Comparison of ENCODE assay signal across 10 cellular contexts in the genomic region with DNA sequence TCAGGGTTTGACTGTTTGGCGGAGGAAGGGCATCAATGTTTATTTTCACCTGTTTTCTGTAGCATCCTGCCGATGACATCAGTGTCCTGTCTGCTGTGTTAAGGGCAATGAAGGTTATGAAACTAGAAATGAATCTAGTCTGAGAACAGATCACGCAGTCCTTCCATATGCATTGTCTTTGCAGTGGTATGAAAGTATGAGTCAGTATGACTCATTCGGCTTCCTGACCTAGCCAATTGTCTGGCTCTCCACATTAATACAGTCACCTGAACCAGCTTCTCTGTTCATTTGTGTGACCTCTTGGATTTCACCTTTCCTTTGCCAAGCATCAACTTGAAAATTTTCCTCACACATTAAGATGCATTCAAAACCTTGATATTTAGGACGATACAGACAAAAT.
DNase-seq lines count a peak whose midpoint lies in the region; ATAC-seq, FAIRE-seq and TF ChIP-seq lines count a peak whose summit lies in the region.
"Had no signal": no experiment of that assay in that cellular context is flagged by ENCODE, and none has a peak within 500 bp of the region (broad histone marks: within the 10 kb centered on the region; RNA-seq: fewer than 3 reads in every experiment).

No MANE protein-coding gene starts in this region.

- no peak for FAIRE-seq in GM12891 (lab: Jason Lieb, UNC)
- FAIRE-seq: colon had no signal

- intact Hi-C loops in right cardiac atrium (cut with DNase I), result no loop called here

- ATAC-seq in GM18909 (IDR thresholded peaks at IDR 0.05; ENCODE audit: poor library complexity, unreplicated experiment), result peak; percentile 85
- ATAC-seq in HG03175 (IDR thresholded peaks at IDR 0.05; ENCODE audit: unreplicated experiment), result peak; percentile 88
- ATAC-seq in right cardiac atrium, result no peak

- no peaks in the 10 kb centered on the region for H3K9me3 ChIP-seq in right cardiac atrium (ENCODE audit: control insufficient read depth, low read length)
- H3K9me3 ChIP-seq: HAP-1 had no signal

- H3K4me3 ChIP-seq in right cardiac atrium (ENCODE audit: low read length), result no peak overlapping the region
- H3K4me3 ChIP-seq: HAP-1 had no signal

- DNase-seq in AG20443 (ENCODE audit: low spot score) (peak; percentile 69), SK-MEL-5 (ENCODE audit: low read depth, low spot score) (peak; percentile 60), lung microvascular endothelial cell (ENCODE audit: low read depth in 2 of 2) (peak; percentile 99), inferior parietal cortex (ENCODE audit: extremely low spot score) (no peak), right cardiac atrium (no peak), GM12891 (ENCODE audit: insufficient read length, low spot score) (no peak)

- TF ChIP-seq POLR2A in GM12891 (IDR thresholded peaks at IDR 0.05; ENCODE audit: low read depth, low read length), result no peak

- no peaks in the 10 kb centered on the region for H3K27me3 ChIP-seq in right cardiac atrium (ENCODE audit: control insufficient read depth, insufficient read depth)

- no peak overlapping the region for H3K27ac ChIP-seq in right cardiac atrium (ENCODE audit: low read length)

- in situ Hi-C loops in SK-MEL-5 (cut with HindIII; ENCODE audit: low pct_unique_long_range_greater_than_20kb, low sequenced_read_pairs), result no loop called here

- 77% methylated on average over 5 of the region's 5 CpGs for WGBS in right cardiac atrium

- no peaks in the 10 kb centered on the region for H3K4me1 ChIP-seq in right cardiac atrium (ENCODE audit: control insufficient read depth, insufficient read depth, low read length)

TF ChIP-seq in GM12891, 5 proteins besides CTCF, POLR2A, EP300 and RAD21:
- TF ChIP-seq SPI1 (IDR thresholded peaks at IDR 0.05; ENCODE audit: low read depth, low read length) (no peak), PAX5 (IDR thresholded peaks at IDR 0.05; ENCODE audit: insufficient read depth, low read length, severe bottlenecking) (no peak), TAF1 (IDR thresholded peaks at IDR 0.05; ENCODE audit: low read depth, low read length) (no peak), POLR2AphosphoS5 (IDR thresholded peaks at IDR 0.05; ENCODE audit: low read depth, low read length) (no peak), POU2F2 (IDR thresholded peaks at IDR 0.05; ENCODE audit: low read depth, low read length) (no peak; the same call in 1 of the 2 replicates)

Comparison
In these comparisons a context has a peak if more than half of its experiments do, and no peak if none do; other contexts are left out.
1. DNase-seq: peak in AG20443 (single experiment), SK-MEL-5 (single experiment) and lung microvascular endothelial cell (2 of 2); none in inferior parietal cortex (single experiment), right cardiac atrium (0 of 3) and GM12891 (single experiment).
2. ATAC-seq: peak in GM18909 (single experiment) and HG03175 (single experiment); none in right cardiac atrium (0 of 2).